In the genomic region with DNA sequence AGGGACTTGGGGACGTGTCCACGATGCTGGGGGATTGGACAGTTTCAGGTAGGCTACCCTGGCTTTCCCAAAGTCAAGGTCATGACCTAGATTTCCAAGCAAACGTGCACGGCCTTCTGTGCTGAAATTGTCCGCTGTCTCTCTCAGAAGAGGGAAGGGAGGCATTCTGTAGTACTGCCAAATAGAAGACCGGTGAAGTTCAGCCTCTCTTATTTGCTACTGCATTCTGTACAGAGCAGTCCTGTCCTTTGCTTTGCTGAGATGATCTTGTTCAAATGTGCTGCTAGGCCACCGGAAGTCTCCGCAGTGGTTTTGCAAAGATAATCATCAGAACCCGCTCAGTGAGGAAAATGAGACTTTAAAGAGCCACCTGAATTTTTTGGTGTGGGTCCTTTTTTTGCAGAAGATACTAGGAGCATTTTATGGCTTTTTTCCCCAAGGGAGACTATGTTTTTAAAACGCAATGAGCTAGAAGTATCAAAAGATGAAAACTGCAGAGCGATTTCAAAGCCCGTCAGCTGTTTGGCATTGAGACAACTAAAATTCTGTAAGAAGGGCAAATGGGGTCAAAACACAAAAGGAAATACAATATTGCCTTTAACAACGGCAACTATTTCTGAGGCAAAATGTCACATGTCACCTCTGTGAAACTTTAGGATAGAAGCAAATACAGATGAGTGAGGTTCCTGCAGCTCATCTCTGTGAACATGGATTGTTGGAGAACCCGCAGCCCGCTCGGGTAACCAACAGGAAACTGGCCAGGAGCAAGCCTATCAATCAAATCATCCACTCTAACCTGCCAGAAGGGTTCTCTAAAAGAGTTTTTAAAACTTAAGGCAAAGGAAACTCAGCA, we compare ENCODE assay signal across 8 cellular contexts. TPM values are rescaled to one million over a fixed set of nuclear protein-coding genes. Genes with fewer than 3 reads are reported as not detected.
DNase-seq lines count a peak whose midpoint lies in the region; ATAC-seq and TF ChIP-seq lines count a peak whose summit lies in the region.

No MANE protein-coding gene starts in this region.

- no peaks in the 10 kb centered on the region for H3K9me3 ChIP-seq in gastroesophageal sphincter

- CTCF ChIA-PET in activated CD4-positive, alpha-beta memory T cell treated with anti-CD3 and anti-CD28 coated beads, Interleukin-2, amount 10 ng/mL, durations not matched to agents 7 days and 5 days (lab: Charles Lee): interaction anchor here (1.6 to 5.0 kb wide), 4 partner anchors 16 to 64 kb away, joined by 4 to 29 read pairs (median 10); no protein-coding TSS in a partner anchor

- H3K27me3 ChIP-seq in gastroesophageal sphincter: no peaks in the 10 kb centered on the region

- H3K36me3 ChIP-seq in gastroesophageal sphincter: no peaks in the 10 kb centered on the region

- TF ChIP-seq EP300 in gastroesophageal sphincter (IDR thresholded peaks at IDR 0.05): no peak

- ATAC-seq in gastroesophageal sphincter: no peak
- ATAC-seq in HG02623 (IDR thresholded peaks at IDR 0.05; ENCODE audit: unreplicated experiment): no peak

- H3K27ac ChIP-seq in gastroesophageal sphincter: peak overlapping the region in 3 of 4 donors; percentile 59 to 72 (median 63)

- peak overlapping the region in 1 of 2 donors; percentile 33 for H3K4me3 ChIP-seq in gastroesophageal sphincter

- peak overlapping the region; percentile 94 for H3K27ac Mint-ChIP-seq in activated CD4-positive, alpha-beta memory T cell treated with anti-CD3 and anti-CD28 coated beads, Interleukin-2, amount 10 ng/mL, durations not matched to agents 7 days and 5 days

- TF ChIP-seq CTCF in gastroesophageal sphincter (IDR thresholded peaks at IDR 0.05): no peak

- H3K4me3 Mint-ChIP-seq in activated CD4-positive, alpha-beta memory T cell treated with anti-CD3 and anti-CD28 coated beads, Interleukin-2, amount 10 ng/mL, durations not matched to agents 7 days and 5 days: peak overlapping the region; percentile 75

- WGBS in gastroesophageal sphincter (ENCODE audit: low coverage in 1 of 2), 2 donors: 55% methylated on average over 10 to 11 of the region's 16 CpGs

- H3K4me1 Mint-ChIP-seq in activated CD4-positive, alpha-beta memory T cell treated with anti-CD3 and anti-CD28 coated beads, Interleukin-2, amount 10 ng/mL, durations not matched to agents 7 days and 5 days: peaks cover 50% of the 10 kb centered on the region

- H3K36me3 Mint-ChIP-seq in activated CD4-positive, alpha-beta memory T cell treated with anti-CD3 and anti-CD28 coated beads, Interleukin-2, amount 10 ng/mL, durations not matched to agents 7 days and 5 days (ENCODE audit: low read depth): peaks cover 13% of the 10 kb centered on the region

- POLR2A ChIA-PET in activated CD4-positive, alpha-beta memory T cell treated with anti-CD3 and anti-CD28 coated beads, Interleukin-2, amount 10 ng/mL, durations not matched to agents 7 days and 5 days (lab: Charles Lee): interaction anchor here (0.7 to 5.6 kb wide), 17 partner anchors 12 to 984 kb away, joined by 3 to 39 read pairs (median 7); a partner anchor contains a TSS

- H3K27me3 Mint-ChIP-seq in activated CD4-positive, alpha-beta memory T cell treated with anti-CD3 and anti-CD28 coated beads, Interleukin-2, amount 10 ng/mL, durations not matched to agents 7 days and 5 days: no peaks in the 10 kb centered on the region

- H3K9me3 Mint-ChIP-seq in activated CD4-positive, alpha-beta memory T cell treated with anti-CD3 and anti-CD28 coated beads, Interleukin-2, amount 10 ng/mL, durations not matched to agents 7 days and 5 days: no peaks in the 10 kb centered on the region

- DNase-seq in Kasumi-1 (lab: John Stamatoyannopoulos, UW) (peak; percentile 53 to 63), D341Med (ENCODE audit: low spot score) (no peak), UCSD-AML1 (lab: John Stamatoyannopoulos, UW; ENCODE audit: unreplicated experiment) (no peak), DMS79 treated with DMSO at 0.1 percent for 48 hours (lab: John Stamatoyannopoulos, UW) (no peak)
- peak; percentile 79 for DNase-seq in activated CD4-positive, alpha-beta memory T cell treated with anti-CD3 and anti-CD28 coated beads, Interleukin-2, amount 10 ng/mL, durations not matched to agents 7 days and 5 days
- peak; percentile 42 for DNase-seq in stimulated activated CD8-positive, alpha-beta memory T cell treated with anti-CD3 and anti-CD28 coated beads, Interleukin-4, amount 100 ng/mL, for 48 hours

- H3K4me1 ChIP-seq in gastroesophageal sphincter: peaks cover 0 to 33% (median 13%) of the 10 kb centered on the region in 3 donors

- TF ChIP-seq POLR2A in gastroesophageal sphincter (IDR thresholded peaks at IDR 0.05): no peak

RNA-seq across cellular contexts. Expression of a gene that starts 1.3 kb away (rescaled TPM):
- 10 to 100 TPM; 45.1 to 45.5 TPM for total RNA-seq in activated CD4-positive, alpha-beta memory T cell treated with anti-CD3 and anti-CD28 coated beads, Interleukin-2, amount 10 ng/mL, durations not matched to agents 7 days and 5 days
- total RNA-seq in gastroesophageal sphincter: 10 to 100 TPM; 15.7 to 19.4 (median 18.4) TPM

Comparison
In these comparisons a context has a peak if more than half of its experiments do, and no peak if none do; other contexts are left out.
1. DNase-seq: peak in Kasumi-1 (2 of 2), activated CD4-positive, alpha-beta memory T cell treated with anti-CD3 and anti-CD28 coated beads, Interleukin-2, amount 10 ng/mL, durations not matched to agents 7 days and 5 days (single experiment) and stimulated activated CD8-positive, alpha-beta memory T cell treated with anti-CD3 and anti-CD28 coated beads, Interleukin-4, amount 100 ng/mL, for 48 hours (single experiment); none in D341Med (single experiment), UCSD-AML1 (single experiment) and DMS79 treated with DMSO at 0.1 percent for 48 hours (single experiment).